Comparison of ENCODE assay signal across 32 cellular contexts in the genomic region with DNA sequence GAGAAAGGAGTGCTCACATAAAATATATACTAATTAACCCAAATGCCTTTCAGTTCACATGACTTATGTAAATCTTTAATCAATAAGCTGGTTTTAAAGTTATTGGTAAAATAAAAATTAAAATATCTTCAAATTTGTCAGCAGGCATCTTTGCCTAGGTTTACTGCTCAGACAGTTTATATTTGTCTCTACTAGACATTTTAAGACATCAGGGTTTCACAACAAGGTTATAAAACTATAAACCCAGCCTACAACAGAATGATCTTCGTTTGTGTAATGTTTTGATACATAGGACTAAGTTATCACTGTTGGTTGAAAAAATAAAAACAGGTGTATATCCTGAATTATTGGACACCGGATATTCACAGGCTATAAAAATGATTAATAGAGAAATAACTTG.
"Had no signal": no experiment of that assay in that cellular context is flagged by ENCODE, and none has a peak within 500 bp of the region (broad histone marks: within the 10 kb centered on the region; RNA-seq: fewer than 3 reads in every experiment).

No MANE protein-coding gene starts in this region.

- H3K9me3 ChIP-seq: body of pancreas had no signal

- H3K4me3 ChIP-seq: adrenal gland, ascending aorta, body of pancreas, breast epithelium, cardiac muscle cell had no signal

- DNase-seq: activated effector memory CD4-positive, alpha-beta T cell treated with anti-CD3 and anti-CD28 coated beads, Interleukin-2, amount 50 U/mL, for 16 hours; activated effector memory CD4-positive, alpha-beta T cell treated with Interleukin-2 at 50 U/mL for 16 hours; activated gamma-delta T cell; activated gamma-delta T cell treated with Interleukin-2 at 50 U/mL for 16 hours; activated naive CD4-positive, alpha-beta T cell; activated naive CD4-positive, alpha-beta T cell treated with anti-CD3 and anti-CD28 coated beads for 36 hours; activated naive CD4-positive, alpha-beta T cell treated with anti-CD3 and anti-CD28 coated beads, Interleukin-2, amount 10 ng/mL, durations not matched to agents 7 days and 5 days; activated naive CD4-positive, alpha-beta T cell treated with anti-CD3 and anti-CD28 coated beads, Interleukin-2, amount 50 U/mL, for 16 hours; activated naive CD4-positive, alpha-beta T cell treated with Interleukin-2 at 50 U/mL for 16 hours; activated naive CD8-positive, alpha-beta T cell treated with anti-CD3 and anti-CD28 coated beads for 36 hours; activated naive CD8-positive, alpha-beta T cell treated with anti-CD3 and anti-CD28 coated beads, Interleukin-2, amount 10 ng/mL, durations not matched to agents 7 days and 5 days; activated naive CD8-positive, alpha-beta T cell treated with anti-CD3 and anti-CD28 coated beads, Interleukin-2, amount 50 U/mL, for 24 hours; activated T-cell treated with anti-CD3 and anti-CD28 coated beads, Interleukin-2, amount 50 U/mL, for 4 hours; activated T-cell treated with anti-CD3 and anti-CD28 coated beads, Interleukin-2, amount 50 U/mL, for 48 hours; activated T-cell treated with anti-CD3 and anti-CD28 coated beads, Interleukin-2, amount 50 U/mL, for 72 hours; adrenal gland; amniotic stem cell; amygdala; anterior cingulate cortex; aorta; body of pancreas; brain microvascular endothelial cell; caudate nucleus; central memory CD4-positive, alpha-beta T cell; cerebellar nuclear complex had no signal

- H3K36me3 ChIP-seq: adrenal gland, brain microvascular endothelial cell, cardiac muscle cell had no signal

- FAIRE-seq: bronchial epithelial cell, colon had no signal

- H3K27me3 ChIP-seq: adrenal gland, ascending aorta, body of pancreas, brain microvascular endothelial cell, breast epithelium, cardiac muscle cell had no signal

- ATAC-seq: activated naive CD4-positive, alpha-beta T cell treated with anti-CD3 and anti-CD28 coated beads, Interleukin-2, amount 50 U/mL, for 72 hours; activated naive CD8-positive, alpha-beta T cell treated with anti-CD3 and anti-CD28 coated beads, Interleukin-2, amount 50 U/mL, for 24 hours; activated T-cell treated with anti-CD3 and anti-CD28 coated beads, Interleukin-2, amount 50 U/mL, for 4 hours; activated T-cell treated with anti-CD3 and anti-CD28 coated beads, Interleukin-2, amount 50 U/mL, for 72 hours; activated T-helper 17 cell treated with anti-CD3 and anti-CD28 coated beads, Interleukin-2, amount 50 U/mL, for 72 hours; body of pancreas had no signal

- H3K4me1 ChIP-seq: adrenal gland, ascending aorta, body of pancreas, breast epithelium had no signal

- H3K27ac ChIP-seq: adrenal gland, ascending aorta, body of pancreas, brain microvascular endothelial cell, breast epithelium, cardiac muscle cell had no signal
